ENCODE assay signal across 8 cellular contexts in genomic region chr15:73127302-73127936, GRCh38.
DNase-seq lines count a peak whose midpoint lies in the region; ATAC-seq and TF ChIP-seq lines count a peak whose summit lies in the region.

No MANE protein-coding gene starts in this region.

- TF ChIP-seq CTCF in OCI-LY7 (conservative IDR thresholded peaks at IDR 0.05; ENCODE audit: low read length) = peak; percentile 93

- H3K27ac ChIP-seq in OCI-LY7 (ENCODE audit: low read depth, low read length, poor library complexity, severe bottlenecking) (no peak overlapping the region), mesendoderm (ENCODE audit: low read depth, low read length) (no peak overlapping the region)

- WGBS in mesendoderm (ENCODE audit: extremely low coverage, insufficient coverage, low lambda C conversion rate) = no CpG with 5 or more reads among the region's 2 CpGs

- DNase-seq in NCI-H2171 treated with DMSO at 0.1 percent for 48 hours (lab: John Stamatoyannopoulos, UW) (peak; percentile 36), NCI-H2171 (lab: John Stamatoyannopoulos, UW) (no peak), OCI-LY7 (ENCODE audit: low spot score) (peak; percentile 49), cerebellar cortex (ENCODE audit: low spot score) (peak; percentile 32), mesendoderm (peak; percentile 73)
- no peak for DNase-seq in activated CD8-positive, alpha-beta memory T cell treated with anti-CD3 and anti-CD28 coated beads, Interleukin-2, amount 50 U/mL, for 48 hours

- ATAC-seq in GM21737 (IDR thresholded peaks at IDR 0.05; ENCODE audit: unreplicated experiment) (peak; percentile 68), HG02884 (IDR thresholded peaks at IDR 0.05; ENCODE audit: unreplicated experiment) (no peak)

- no peak overlapping the region for H3K4ac ChIP-seq in mesendoderm (ENCODE audit: low read depth, low read length)

- no peak overlapping the region for H2BK5ac ChIP-seq in mesendoderm (ENCODE audit: low read length)

- no peaks in the 10 kb centered on the region for H3K36me3 ChIP-seq in OCI-LY7 (ENCODE audit: insufficient read depth, low read length)
- H3K36me3 ChIP-seq in mesendoderm (ENCODE audit: control insufficient read depth, insufficient read depth, low read length) = peaks cover 1% of the 10 kb centered on the region

- H3K27me3 ChIP-seq in mesendoderm (ENCODE audit: insufficient read depth, low read length, poor library complexity) = no peaks in the 10 kb centered on the region

- H2BK15ac ChIP-seq in mesendoderm (replicated peaks; ENCODE audit: low read depth) = no peak overlapping the region

- no peak overlapping the region for H3K4me2 ChIP-seq in OCI-LY7 (ENCODE audit: low read length)
- H3K4me2 ChIP-seq in mesendoderm (ENCODE audit: low read length) = no peak overlapping the region

- no peaks in the 10 kb centered on the region for H3K4me1 ChIP-seq in OCI-LY7 (ENCODE audit: insufficient read depth, low read length, poor library complexity, severe bottlenecking)
- no peaks in the 10 kb centered on the region for H3K4me1 ChIP-seq in mesendoderm (ENCODE audit: control insufficient read depth, low read depth, low read length)

- no peak overlapping the region for H3K23ac ChIP-seq in mesendoderm (ENCODE audit: low read length)

- H4K20me1 ChIP-seq in OCI-LY7 (ENCODE audit: insufficient read depth, low read length) = no peaks in the 10 kb centered on the region

- no peak overlapping the region for H3K18ac ChIP-seq in mesendoderm (ENCODE audit: low read length)

- no peak overlapping the region for H4K8ac ChIP-seq in mesendoderm (ENCODE audit: low read depth, low read length)

- no TSS peak for BruUV-seq in OCI-LY7 (replicated peaks; lab: Mats Ljungman, UMichigan)

- intact Hi-C loops in OCI-LY7 (cut with micrococcal nuclease; ENCODE audit: unreplicated experiment) = no loop called here

- CTCF ChIA-PET in OCI-LY7 (lab: Charles Lee; ENCODE audit: unreplicated experiment) = no interaction called here

- H2BK120ac ChIP-seq in mesendoderm (ENCODE audit: low read depth, low read length) = no peak overlapping the region

- H3K9ac ChIP-seq in mesendoderm (ENCODE audit: low read length) = no peak overlapping the region

- H3K4me3 ChIP-seq in OCI-LY7 (ENCODE audit: low read depth, low read length, poor library complexity, severe bottlenecking) (no peak overlapping the region), mesendoderm (ENCODE audit: low read length) (no peak overlapping the region)

- H3K79me1 ChIP-seq in mesendoderm (ENCODE audit: low read length) = no peaks in the 10 kb centered on the region

- POLR2A ChIA-PET in OCI-LY7 (lab: Charles Lee) = interaction anchor here (0.6 to 0.7 kb wide), 2 partner anchors 99 to 468 kb away, joined by 3 read pairs; no protein-coding TSS in a partner anchor

- no peak overlapping the region for H4K5ac ChIP-seq in mesendoderm (ENCODE audit: low read length)

- H2AFZ ChIP-seq in OCI-LY7 (ENCODE audit: low read length) = no peak overlapping the region

- no peak overlapping the region for H3K56ac ChIP-seq in mesendoderm (ENCODE audit: low read length)

- H3K79me2 ChIP-seq in OCI-LY7 (ENCODE audit: insufficient read depth, low read depth, low read length) (no peaks in the 10 kb centered on the region), mesendoderm (ENCODE audit: control insufficient read depth, insufficient read depth, low read length) (no peaks in the 10 kb centered on the region)

- H2AK5ac ChIP-seq in mesendoderm (ENCODE audit: low read length) = no peak overlapping the region

- no peaks in the 10 kb centered on the region for H3K9me3 ChIP-seq in OCI-LY7 (ENCODE audit: low read length)

- no peaks in the 10 kb centered on the region for H3K9me2 ChIP-seq in OCI-LY7 (ENCODE audit: insufficient read depth, low read length)

Comparison
In these comparisons a context has a peak if more than half of its experiments do, and no peak if none do; other contexts are left out.
1. DNase-seq: peak in NCI-H2171 treated with DMSO at 0.1 percent for 48 hours (single experiment), OCI-LY7 (single experiment), cerebellar cortex (single experiment) and mesendoderm (single experiment); none in NCI-H2171 (single experiment) and activated CD8-positive, alpha-beta memory T cell treated with anti-CD3 and anti-CD28 coated beads, Interleukin-2, amount 50 U/mL, for 48 hours (single experiment).